In the genomic region with DNA sequence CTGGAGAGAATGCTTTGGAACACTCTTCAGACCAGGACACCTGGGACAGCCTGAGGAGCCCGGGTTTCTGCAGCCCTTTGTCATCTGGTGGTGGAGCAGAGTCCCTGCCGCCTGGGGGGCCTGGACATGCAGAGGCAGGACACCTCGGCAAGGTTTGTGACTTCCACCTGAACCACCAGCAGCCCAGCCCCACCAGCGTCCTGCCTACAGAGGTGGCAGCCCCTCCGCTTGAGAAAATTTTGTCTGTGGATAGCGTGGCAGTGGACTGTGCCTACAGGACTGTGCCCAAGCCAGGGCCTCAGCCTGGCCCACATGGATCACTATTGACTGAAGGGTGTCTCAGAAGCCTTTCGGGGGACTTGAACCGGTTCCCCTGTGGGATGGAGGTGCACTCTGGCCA, we compare ENCODE assay signal across 14 cellular contexts. TPM values are rescaled to one million over a fixed set of nuclear protein-coding genes. Genes with fewer than 3 reads are reported as not detected.
A peak's percentile ranks its signal among the peaks of the same experiment; 100 is the strongest.
DNase-seq lines count a peak whose midpoint lies in the region; ATAC-seq lines count a peak whose summit lies in the region.
"Had no signal": no experiment of that assay in that cellular context is flagged by ENCODE, and none has a peak within 500 bp of the region (broad histone marks: within the 10 kb centered on the region; RNA-seq: fewer than 3 reads in every experiment).

No MANE protein-coding gene starts in this region.

- peak overlapping the region; percentile 63 for H3K27ac Mint-ChIP-seq in activated T-helper 2 cell treated with anti-CD3 and anti-CD28 coated beads, Interferon-gamma antibody, Interleukin-2, Interleukin-4, amounts not matched to agents 10 μg/mL and 5 μg/mL and 100 μg/mL, durations not matched to agents 14 hours and 24 hours and 36 hours
- H3K27ac Mint-ChIP-seq: CD4-positive, alpha-beta T cell had no signal

- 0 out of 2 replicates have a peak overlapping the region, but pooled peaks have one; percentile 18 for H3K27ac ChIP-seq in HUES6 (ENCODE audit: low read depth, low read length)
- H3K27ac ChIP-seq in temporal lobe (ENCODE audit: low read depth, low read length), result peak overlapping the region; percentile 60

- intact Hi-C loops in activated T-helper 2 cell treated with anti-CD3 and anti-CD28 coated beads, Interferon-gamma antibody, Interleukin-2, Interleukin-4, amounts not matched to agents 10 μg/mL and 5 μg/mL and 100 μg/mL, durations not matched to agents 14 hours and 24 hours and 36 hours (cut with micrococcal nuclease), result no loop called here

- no peaks in the 10 kb centered on the region for H3K27me3 Mint-ChIP-seq in activated T-helper 2 cell treated with anti-CD3 and anti-CD28 coated beads, Interferon-gamma antibody, Interleukin-2, Interleukin-4, amounts not matched to agents 10 μg/mL and 5 μg/mL and 100 μg/mL, durations not matched to agents 14 hours and 24 hours and 36 hours (ENCODE audit: low read depth)
- H3K27me3 Mint-ChIP-seq: CD4-positive, alpha-beta T cell had no signal

- H3K9me3 ChIP-seq in HUES6 (ENCODE audit: control insufficient read depth, insufficient read depth, low read depth, low read length), result no peaks in the 10 kb centered on the region

- H3K4me3 Mint-ChIP-seq in activated T-helper 2 cell treated with anti-CD3 and anti-CD28 coated beads, Interferon-gamma antibody, Interleukin-2, Interleukin-4, amounts not matched to agents 10 μg/mL and 5 μg/mL and 100 μg/mL, durations not matched to agents 14 hours and 24 hours and 36 hours (ENCODE audit: low read depth), result no peak overlapping the region
- H3K4me3 Mint-ChIP-seq: CD4-positive, alpha-beta T cell had no signal

- H3K4me1 Mint-ChIP-seq in activated T-helper 2 cell treated with anti-CD3 and anti-CD28 coated beads, Interferon-gamma antibody, Interleukin-2, Interleukin-4, amounts not matched to agents 10 μg/mL and 5 μg/mL and 100 μg/mL, durations not matched to agents 14 hours and 24 hours and 36 hours (ENCODE audit: low read depth), result no peaks in the 10 kb centered on the region

- H3K9me3 Mint-ChIP-seq in activated T-helper 2 cell treated with anti-CD3 and anti-CD28 coated beads, Interferon-gamma antibody, Interleukin-2, Interleukin-4, amounts not matched to agents 10 μg/mL and 5 μg/mL and 100 μg/mL, durations not matched to agents 14 hours and 24 hours and 36 hours, result no peaks in the 10 kb centered on the region
- H3K9me3 Mint-ChIP-seq: CD4-positive, alpha-beta T cell had no signal

- H3K36me3 ChIP-seq in HUES6 (ENCODE audit: control insufficient read depth, insufficient read depth, low read length), result peaks cover 67% of the 10 kb centered on the region

- no peak overlapping the region for H3K4me3 ChIP-seq in HUES6 (ENCODE audit: low read depth, low read length)

- H3K4me1 ChIP-seq in HUES6 (ENCODE audit: control insufficient read depth, insufficient read depth, low read length), result no peaks in the 10 kb centered on the region

- H3K9ac ChIP-seq in HUES6 (ENCODE audit: low read length), result no peak overlapping the region

- peak; percentile 13 for ATAC-seq in left lobe of liver
- no peak for ATAC-seq in GM18868 (IDR thresholded peaks at IDR 0.05; ENCODE audit: unreplicated experiment)
- ATAC-seq: PC-3 had no signal

- H3K36me3 Mint-ChIP-seq in activated T-helper 2 cell treated with anti-CD3 and anti-CD28 coated beads, Interferon-gamma antibody, Interleukin-2, Interleukin-4, amounts not matched to agents 10 μg/mL and 5 μg/mL and 100 μg/mL, durations not matched to agents 14 hours and 24 hours and 36 hours (ENCODE audit: low read depth), result peaks cover 51% of the 10 kb centered on the region

- no peak for DNase-seq in activated T-helper 2 cell treated with anti-CD3 and anti-CD28 coated beads, Interferon-gamma antibody, Interleukin-2, Interleukin-4, amounts not matched to agents 10 μg/mL and 5 μg/mL and 100 μg/mL, durations not matched to agents 14 hours and 24 hours and 36 hours (ENCODE audit: low spot score)
- no peak for DNase-seq in left lobe of liver (ENCODE audit: low spot score)
- no peak for DNase-seq in NCI-H128 (lab: John Stamatoyannopoulos, UW; ENCODE audit: unreplicated experiment)
- DNase-seq in mucosa of gallbladder (ENCODE audit: low spot score), result no peak
- DNase-seq: CD4-positive, alpha-beta T cell; EL; NCI-H1417; NCI-H2029; NCI-H2171; NCI-H446 treated with DMSO at 0.1 percent for 48 hours; PC-3 had no signal

- no peaks in the 10 kb centered on the region for H3K27me3 ChIP-seq in HUES6 (ENCODE audit: control insufficient read depth, insufficient read depth, low read length)

RNA-seq across cellular contexts. Expression of a gene that starts 21.1 kb away (rescaled TPM):
- 39.6 and 42.9 TPM in 2 replicates for total RNA-seq in activated T-helper 2 cell treated with anti-CD3 and anti-CD28 coated beads, Interferon-gamma antibody, Interleukin-2, Interleukin-4, amounts not matched to agents 10 μg/mL and 5 μg/mL and 100 μg/mL, durations not matched to agents 14 hours and 24 hours and 36 hours
- total RNA-seq in left lobe of liver (20.8 TPM), temporal lobe (27.8 TPM), mucosa of gallbladder (25.4 TPM)

RNA-seq across cellular contexts. Expression of a gene that starts 21.2 kb away (rescaled TPM):
- 7.8 and 12.8 TPM in 2 replicates for total RNA-seq in activated T-helper 2 cell treated with anti-CD3 and anti-CD28 coated beads, Interferon-gamma antibody, Interleukin-2, Interleukin-4, amounts not matched to agents 10 μg/mL and 5 μg/mL and 100 μg/mL, durations not matched to agents 14 hours and 24 hours and 36 hours
- total RNA-seq in left lobe of liver, result 15.1 TPM
- total RNA-seq in temporal lobe, result 18.4 TPM
- 38.1 TPM for total RNA-seq in mucosa of gallbladder

RNA-seq across cellular contexts. Expression of a gene that starts 22.0 kb away (rescaled TPM):
- 16.4 and 17.3 TPM in 2 replicates for total RNA-seq in activated T-helper 2 cell treated with anti-CD3 and anti-CD28 coated beads, Interferon-gamma antibody, Interleukin-2, Interleukin-4, amounts not matched to agents 10 μg/mL and 5 μg/mL and 100 μg/mL, durations not matched to agents 14 hours and 24 hours and 36 hours
- total RNA-seq in left lobe of liver (8.0 TPM), temporal lobe (6.9 TPM), mucosa of gallbladder (11.1 TPM)

RNA-seq across cellular contexts. Expression of a gene that starts 36.6 kb away (rescaled TPM):
- 4.8 and 6.8 TPM in 2 replicates for total RNA-seq in activated T-helper 2 cell treated with anti-CD3 and anti-CD28 coated beads, Interferon-gamma antibody, Interleukin-2, Interleukin-4, amounts not matched to agents 10 μg/mL and 5 μg/mL and 100 μg/mL, durations not matched to agents 14 hours and 24 hours and 36 hours
- total RNA-seq in left lobe of liver, result 3.2 TPM
- 22.9 TPM for total RNA-seq in temporal lobe
- total RNA-seq in mucosa of gallbladder, result 20.5 TPM
